ENCODE assay signal across 1 cellular context in genomic region chr1:32741417-32742131, GRCh38.
TF ChIP-seq lines count a peak whose summit lies in the region.

No MANE protein-coding gene starts in this region.

TF ChIP-seq in GM23338, 12 proteins besides CTCF, POLR2A, EP300 and RAD21 (continued from another document):
- TF ChIP-seq ZNF462 (CRISPR knock-in tag; IDR thresholded peaks at IDR 0.05), result no peak
TF ChIP-seq in GM23338: peak in this region for 1.
